1 cellular context compared by ENCODE assay signal in the genomic region with DNA sequence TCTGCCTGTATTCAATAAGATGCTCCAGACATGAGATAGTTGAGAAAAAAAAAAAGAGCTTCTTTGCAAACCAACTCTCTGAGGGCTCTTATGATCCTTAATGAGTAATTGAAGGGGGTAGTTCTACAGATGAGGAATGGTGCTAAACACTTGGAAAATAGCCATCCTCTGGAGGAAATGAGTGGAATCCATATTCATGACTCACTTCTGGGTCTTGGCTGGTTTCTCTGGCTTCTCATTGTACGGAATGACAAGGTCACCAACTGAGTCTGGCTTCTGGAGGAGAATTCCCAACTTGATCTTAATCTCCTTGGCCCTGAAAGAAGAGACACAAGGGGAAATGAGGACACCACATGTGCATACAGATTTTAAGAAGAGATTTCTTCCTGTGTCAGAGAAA.
A peak's percentile ranks its signal among the peaks of the same experiment; 100 is the strongest.
TF ChIP-seq lines count a peak whose summit lies in the region.

No MANE protein-coding gene starts in this region.

TF ChIP-seq in SK-N-SH treated with all-trans-retinoic acid at 6 μM for 48 hours, 23 proteins besides CTCF, POLR2A, EP300 and RAD21 (continued from another document):
- TF ChIP-seq, protein P1, sequence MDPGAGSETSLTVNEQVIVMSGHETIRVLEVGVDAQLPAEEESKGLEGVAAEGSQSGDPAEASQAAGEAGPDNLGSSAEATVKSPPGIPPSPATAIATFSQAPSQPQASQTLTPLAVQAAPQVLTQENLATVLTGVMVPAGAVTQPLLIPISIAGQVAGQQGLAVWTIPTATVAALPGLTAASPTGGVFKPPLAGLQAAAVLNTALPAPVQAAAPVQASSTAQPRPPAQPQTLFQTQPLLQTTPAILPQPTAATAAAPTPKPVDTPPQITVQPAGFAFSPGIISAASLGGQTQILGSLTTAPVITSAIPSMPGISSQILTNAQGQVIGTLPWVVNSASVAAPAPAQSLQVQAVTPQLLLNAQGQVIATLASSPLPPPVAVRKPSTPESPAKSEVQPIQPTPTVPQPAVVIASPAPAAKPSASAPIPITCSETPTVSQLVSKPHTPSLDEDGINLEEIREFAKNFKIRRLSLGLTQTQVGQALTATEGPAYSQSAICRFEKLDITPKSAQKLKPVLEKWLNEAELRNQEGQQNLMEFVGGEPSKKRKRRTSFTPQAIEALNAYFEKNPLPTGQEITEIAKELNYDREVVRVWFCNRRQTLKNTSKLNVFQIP (CRISPR knock-in tag; IDR thresholded peaks at IDR 0.05; ENCODE audit: borderline replicate concordance, low read depth): no peak
- TF ChIP-seq ESRRG (CRISPR knock-in tag; IDR thresholded peaks at IDR 0.05) (no peak), ZFP3 (CRISPR knock-in tag; IDR thresholded peaks at IDR 0.05) (no peak), ZNF70 (CRISPR knock-in tag; IDR thresholded peaks at IDR 0.05) (no peak), ZC3H10 (CRISPR knock-in tag; IDR thresholded peaks at IDR 0.05) (peak; percentile 58), ZFP30 (CRISPR knock-in tag; IDR thresholded peaks at IDR 0.05) (no peak)
- TF ChIP-seq, protein P2, sequence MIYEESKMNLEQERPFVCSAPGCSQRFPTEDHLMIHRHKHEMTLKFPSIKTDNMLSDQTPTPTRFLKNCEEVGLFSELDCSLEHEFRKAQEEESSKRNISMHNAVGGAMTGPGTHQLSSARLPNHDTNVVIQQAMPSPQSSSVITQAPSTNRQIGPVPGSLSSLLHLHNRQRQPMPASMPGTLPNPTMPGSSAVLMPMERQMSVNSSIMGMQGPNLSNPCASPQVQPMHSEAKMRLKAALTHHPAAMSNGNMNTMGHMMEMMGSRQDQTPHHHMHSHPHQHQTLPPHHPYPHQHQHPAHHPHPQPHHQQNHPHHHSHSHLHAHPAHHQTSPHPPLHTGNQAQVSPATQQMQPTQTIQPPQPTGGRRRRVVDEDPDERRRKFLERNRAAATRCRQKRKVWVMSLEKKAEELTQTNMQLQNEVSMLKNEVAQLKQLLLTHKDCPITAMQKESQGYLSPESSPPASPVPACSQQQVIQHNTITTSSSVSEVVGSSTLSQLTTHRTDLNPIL (CRISPR knock-in tag; IDR thresholded peaks at IDR 0.05; ENCODE audit: low read depth): no peak; the same call in 1 of the 2 replicates
- TF ChIP-seq, protein P3, sequence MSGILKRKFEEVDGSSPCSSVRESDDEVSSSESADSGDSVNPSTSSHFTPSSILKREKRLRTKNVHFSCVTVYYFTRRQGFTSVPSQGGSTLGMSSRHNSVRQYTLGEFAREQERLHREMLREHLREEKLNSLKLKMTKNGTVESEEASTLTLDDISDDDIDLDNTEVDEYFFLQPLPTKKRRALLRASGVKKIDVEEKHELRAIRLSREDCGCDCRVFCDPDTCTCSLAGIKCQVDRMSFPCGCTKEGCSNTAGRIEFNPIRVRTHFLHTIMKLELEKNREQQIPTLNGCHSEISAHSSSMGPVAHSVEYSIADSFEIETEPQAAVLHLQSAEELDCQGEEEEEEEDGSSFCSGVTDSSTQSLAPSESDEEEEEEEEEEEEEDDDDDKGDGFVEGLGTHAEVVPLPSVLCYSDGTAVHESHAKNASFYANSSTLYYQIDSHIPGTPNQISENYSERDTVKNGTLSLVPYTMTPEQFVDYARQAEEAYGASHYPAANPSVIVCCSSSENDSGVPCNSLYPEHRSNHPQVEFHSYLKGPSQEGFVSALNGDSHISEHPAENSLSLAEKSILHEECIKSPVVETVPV (CRISPR knock-in tag; IDR thresholded peaks at IDR 0.05): no peak
